Comparison of ENCODE assay signal across 15 cellular contexts in genomic region chr3:14477311-14477935, GRCh38.
"Had no signal": no experiment of that assay in that cellular context is flagged by ENCODE, and none has a peak within 500 bp of the region (broad histone marks: within the 10 kb centered on the region; RNA-seq: fewer than 3 reads in every experiment).

No MANE protein-coding gene starts in this region.

- H3K4me3 ChIP-seq: coronary artery, sigmoid colon, skin epidermis had no signal

- ATAC-seq: foreskin keratinocyte, left colon had no signal

- DNase-seq: effector CD4-positive, alpha-beta T cell; endodermal cell; erythroblast; foreskin keratinocyte; immature natural killer cell; left colon; midbrain; nephron progenitor cell; sigmoid colon; stimulated activated CD4-positive, alpha-beta T cell treated with anti-CD3 and anti-CD28 coated beads, Interleukin-12 subunit alpha, Interleukin-12 subunit beta, amount 100 ng/mL, for 4 hours; stimulated activated naive CD4-positive, alpha-beta T cell treated with Interleukin-2 at 50 U/mL for 16 hours had no signal

- H3K9me3 ChIP-seq: sigmoid colon had no signal

- H3K27me3 ChIP-seq: foreskin keratinocyte, sigmoid colon had no signal

- H3K27ac ChIP-seq: coronary artery, foreskin keratinocyte, sigmoid colon, skin epidermis had no signal

- FAIRE-seq: endothelial cell of umbilical vein, keratinocyte had no signal
